10 cellular contexts compared by ENCODE assay signal in the genomic region with DNA sequence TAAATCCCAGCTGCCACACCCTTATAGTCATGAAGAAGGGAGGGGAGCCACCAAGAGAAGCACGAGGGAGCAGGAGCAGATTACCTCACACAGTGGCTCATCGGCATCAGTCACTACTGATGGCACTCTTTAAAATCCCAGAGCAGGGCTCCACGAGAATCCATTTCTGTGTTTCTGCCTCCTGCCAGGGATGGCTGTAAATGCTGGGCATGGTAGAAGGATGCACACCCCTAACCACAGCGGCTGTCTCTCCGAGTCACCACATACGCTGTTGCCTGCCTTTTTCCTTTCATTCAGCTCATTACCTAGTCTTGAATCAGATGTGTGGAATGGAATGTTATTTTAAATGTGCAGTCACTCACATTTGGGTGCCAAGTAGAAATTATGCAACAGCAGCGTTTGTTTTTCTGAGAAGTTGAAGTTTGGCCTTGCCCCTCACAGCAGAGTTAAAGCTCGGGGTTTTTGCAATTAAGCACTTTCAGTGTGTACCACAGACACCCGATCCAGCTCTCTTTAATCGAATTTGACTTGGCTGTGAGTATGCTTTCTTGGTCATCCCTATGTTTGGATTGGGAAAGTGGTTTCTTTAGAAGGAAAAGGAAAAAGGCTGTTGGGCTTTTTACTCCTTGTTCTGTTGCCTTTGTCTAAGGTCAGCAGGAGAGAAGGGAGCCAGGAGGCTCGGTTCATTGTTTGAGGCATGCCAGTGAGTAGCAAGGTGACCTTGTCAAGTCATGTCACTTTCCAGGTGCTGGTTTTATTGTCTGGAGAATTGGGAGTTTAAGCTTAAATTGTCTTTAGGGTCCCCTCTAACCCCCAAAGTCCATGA.
DNase-seq lines count a peak whose midpoint lies in the region; ATAC-seq, FAIRE-seq and TF ChIP-seq lines count a peak whose summit lies in the region.
"Had no signal": no experiment of that assay in that cellular context is flagged by ENCODE, and none has a peak within 500 bp of the region (broad histone marks: within the 10 kb centered on the region; RNA-seq: fewer than 3 reads in every experiment).

No MANE protein-coding gene starts in this region.

- TF ChIP-seq POLR2A in gastrocnemius medialis (IDR thresholded peaks at IDR 0.05): no peak

- no peaks in the 10 kb centered on the region for H3K27me3 ChIP-seq in GM23248 (replicated peaks; ENCODE audit: insufficient read depth)
- H3K27me3 ChIP-seq in astrocyte (ENCODE audit: insufficient read depth, low read length): no peaks in the 10 kb centered on the region
- no peaks in the 10 kb centered on the region for H3K27me3 ChIP-seq in gastrocnemius medialis
- no peaks in the 10 kb centered on the region for H3K27me3 ChIP-seq in BE2C
- no peaks in the 10 kb centered on the region for H3K27me3 ChIP-seq in naive thymus-derived CD4-positive, alpha-beta T cell (ENCODE audit: control insufficient read depth in 2 of 2, insufficient read depth in 2 of 2, low read length in 2 of 2)

- no peaks in the 10 kb centered on the region for H3K9me2 ChIP-seq in GM23248 (ENCODE audit: insufficient read depth)

- DNase-seq in GM23248: peak; percentile 96
- peak; percentile 97 for DNase-seq in astrocyte (ENCODE audit: low read depth)
- DNase-seq in hepatic stellate cell (ENCODE audit: low spot score): peak; percentile 71
- peak; percentile 36 to 65 for DNase-seq in gastrocnemius medialis
- no peak for DNase-seq in BE2C
- no peak for DNase-seq in NCI-H774 (lab: John Stamatoyannopoulos, UW)
- no peak for DNase-seq in activated naive CD4-positive, alpha-beta T cell treated with anti-CD3 and anti-CD28 coated beads, Interleukin-2, amount 50 U/mL, for 16 hours
- no peak for DNase-seq in naive thymus-derived CD4-positive, alpha-beta T cell
- DNase-seq: stimulated activated CD8-positive, alpha-beta memory T cell treated with anti-CD3 and anti-CD28 coated beads, Interleukin-4, amount 100 ng/mL, for 48 hours had no signal

- CTCF ChIA-PET in naive thymus-derived CD4-positive, alpha-beta T cell (lab: Charles Lee): no interaction called here

- no peaks in the 10 kb centered on the region for H3K27me3 Mint-ChIP-seq in astrocyte (ENCODE audit: low read depth, unreplicated experiment)
- no peaks in the 10 kb centered on the region for H3K27me3 Mint-ChIP-seq in naive thymus-derived CD4-positive, alpha-beta T cell

- peak overlapping the region; percentile 15 for H2AFZ ChIP-seq in GM23248
- H2AFZ ChIP-seq in astrocyte (ENCODE audit: low read depth, low read length): no peak overlapping the region

- peaks cover 23% of the 10 kb centered on the region for H3K4me1 ChIP-seq in GM23248 (ENCODE audit: insufficient read depth)
- peaks cover 31% of the 10 kb centered on the region for H3K4me1 ChIP-seq in astrocyte (ENCODE audit: insufficient read depth, low read length)
- no peaks in the 10 kb centered on the region for H3K4me1 ChIP-seq in gastrocnemius medialis
- peaks cover 21% of the 10 kb centered on the region for H3K4me1 ChIP-seq in BE2C
- no peaks in the 10 kb centered on the region for H3K4me1 ChIP-seq in naive thymus-derived CD4-positive, alpha-beta T cell (ENCODE audit: control insufficient read depth in 2 of 2, insufficient read depth in 2 of 2, low read length in 2 of 2)

- H3K27ac Mint-ChIP-seq in astrocyte (ENCODE audit: unreplicated experiment): peak overlapping the region; percentile 93
- H3K27ac Mint-ChIP-seq in naive thymus-derived CD4-positive, alpha-beta T cell: no peak overlapping the region
- H3K27ac Mint-ChIP-seq: IgD-negative memory B cell had no signal

- ATAC-seq in gastrocnemius medialis: peak; percentile 78 to 81
- no peak for ATAC-seq in naive thymus-derived CD4-positive, alpha-beta T cell

- TF ChIP-seq CTCF in astrocyte (IDR thresholded peaks at IDR 0.05; ENCODE audit: insufficient read depth, low read depth, low read length): no peak
- TF ChIP-seq CTCF in gastrocnemius medialis (IDR thresholded peaks at IDR 0.05 in 4 of 5, conservative IDR thresholded peaks at IDR 0.05 in 1 of 5): no peak
- TF ChIP-seq CTCF in BE2C (IDR thresholded peaks at IDR 0.05; ENCODE audit: low read depth, low read length): no peak

- no peaks in the 10 kb centered on the region for H4K20me1 ChIP-seq in GM23248 (ENCODE audit: insufficient read depth)
- H4K20me1 ChIP-seq in astrocyte (ENCODE audit: insufficient read depth, low read length): no peaks in the 10 kb centered on the region

- H3K36me3 ChIP-seq in GM23248 (ENCODE audit: low read depth) (peaks cover 10% of the 10 kb centered on the region; the same call in 1 of the 2 replicates), astrocyte (ENCODE audit: insufficient read depth, low read length) (no peaks in the 10 kb centered on the region), gastrocnemius medialis (peaks cover 0 to 15% of the 10 kb centered on the region in 2 donors), BE2C (no peaks in the 10 kb centered on the region; the same call in 1 of the 2 replicates)
- no peaks in the 10 kb centered on the region for H3K36me3 ChIP-seq in naive thymus-derived CD4-positive, alpha-beta T cell (ENCODE audit: control insufficient read depth in 2 of 3, insufficient read depth in 3 of 3, low read length in 3 of 3)

- H3K27ac ChIP-seq in GM23248 (peak overlapping the region; percentile 93), astrocyte (ENCODE audit: low read depth, low read length) (peak overlapping the region; percentile 75), gastrocnemius medialis (peak overlapping the region; percentile 35 to 66 (median 44))
- no peak overlapping the region for H3K27ac ChIP-seq in naive thymus-derived CD4-positive, alpha-beta T cell (ENCODE audit: low read depth, low read length)

- H3K36me3 Mint-ChIP-seq in astrocyte (ENCODE audit: low read depth, unreplicated experiment): peaks cover 11% of the 10 kb centered on the region
- H3K36me3 Mint-ChIP-seq in naive thymus-derived CD4-positive, alpha-beta T cell: no peaks in the 10 kb centered on the region

- H3K79me2 ChIP-seq in GM23248 (ENCODE audit: insufficient read depth) (no peaks in the 10 kb centered on the region), astrocyte (ENCODE audit: insufficient read depth, low read length) (no peaks in the 10 kb centered on the region)

- 1 to 2% methylated on average over 11 of the region's 11 CpGs for WGBS in GM23248 (ENCODE audit: low coverage in 1 of 2, low lambda C conversion rate in 2 of 2, missing lambda C conversion rate in 2 of 2), 2 experiments

- no peaks in the 10 kb centered on the region for H3K9me3 Mint-ChIP-seq in astrocyte (ENCODE audit: unreplicated experiment)
- no peaks in the 10 kb centered on the region for H3K9me3 Mint-ChIP-seq in naive thymus-derived CD4-positive, alpha-beta T cell
- H3K9me3 Mint-ChIP-seq: IgD-negative memory B cell had no signal

- H3K4me3 ChIP-seq in GM23248: peak overlapping the region; percentile 35
- H3K4me3 ChIP-seq in astrocyte (ENCODE audit: insufficient read depth, low read depth, low read length): no peak overlapping the region
- no peak overlapping the region for H3K4me3 ChIP-seq in gastrocnemius medialis
- no peak overlapping the region for H3K4me3 ChIP-seq in BE2C (ENCODE audit: low read depth, low read length)
- no peak overlapping the region for H3K4me3 ChIP-seq in naive thymus-derived CD4-positive, alpha-beta T cell (ENCODE audit: low read length)

- no peak overlapping the region for H3K4me3 Mint-ChIP-seq in astrocyte (ENCODE audit: unreplicated experiment)
- H3K4me3 Mint-ChIP-seq in naive thymus-derived CD4-positive, alpha-beta T cell: no peak overlapping the region
- H3K4me3 Mint-ChIP-seq: IgD-negative memory B cell had no signal

- no peaks in the 10 kb centered on the region for H3K9me3 ChIP-seq in GM23248 (ENCODE audit: low read depth)
- no peaks in the 10 kb centered on the region for H3K9me3 ChIP-seq in astrocyte (ENCODE audit: insufficient read depth, low read depth, low read length)
- no peaks in the 10 kb centered on the region for H3K9me3 ChIP-seq in gastrocnemius medialis
- no peaks in the 10 kb centered on the region for H3K9me3 ChIP-seq in BE2C
- no peaks in the 10 kb centered on the region for H3K9me3 ChIP-seq in naive thymus-derived CD4-positive, alpha-beta T cell (ENCODE audit: control insufficient read depth in 2 of 3, low read length in 3 of 3)

- peaks cover 30% of the 10 kb centered on the region for H3F3A ChIP-seq in GM23248 (ENCODE audit: insufficient read depth)

- H3K4me2 ChIP-seq in GM23248 (ENCODE audit: unreplicated experiment) (peak overlapping the region; percentile 64), astrocyte (ENCODE audit: low read length) (peak overlapping the region; percentile 73)

- H3K9ac ChIP-seq in GM23248 (peak overlapping the region; percentile 75), astrocyte (ENCODE audit: low read length) (peak overlapping the region; percentile 72)

- in situ Hi-C loops in GM23248 (cut with MboI) (no loop called here), gastrocnemius medialis (cut with MboI; ENCODE audit: low sequenced_read_pairs in 4 of 4) (no loop called here)

- intact Hi-C loops in gastrocnemius medialis (cut with DNase I; ENCODE audit: low total_unique reads): no loop called here
- intact Hi-C loops in naive thymus-derived CD4-positive, alpha-beta T cell (cut with micrococcal nuclease): no loop called here

- FAIRE-seq in astrocyte (lab: Jason Lieb, UNC): peak; percentile 87

- H3K4me1 Mint-ChIP-seq in astrocyte (ENCODE audit: low read depth, unreplicated experiment): peaks cover 29% of the 10 kb centered on the region
- H3K4me1 Mint-ChIP-seq in naive thymus-derived CD4-positive, alpha-beta T cell: no peaks in the 10 kb centered on the region
- H3K4me1 Mint-ChIP-seq: IgD-negative memory B cell had no signal

- POLR2A ChIA-PET in naive thymus-derived CD4-positive, alpha-beta T cell (lab: Charles Lee): no interaction called here

Comparison
In these comparisons a context has a peak if more than half of its experiments do, and no peak if none do; other contexts are left out.
1. DNase-seq: peak in GM23248 (single experiment), astrocyte (single experiment), hepatic stellate cell (single experiment) and gastrocnemius medialis (2 of 2); none in BE2C (single experiment), NCI-H774 (single experiment), activated naive CD4-positive, alpha-beta T cell treated with anti-CD3 and anti-CD28 coated beads, Interleukin-2, amount 50 U/mL, for 16 hours (single experiment) and naive thymus-derived CD4-positive, alpha-beta T cell (0 of 9).